1 cellular context compared by ENCODE assay signal in the genomic region with DNA sequence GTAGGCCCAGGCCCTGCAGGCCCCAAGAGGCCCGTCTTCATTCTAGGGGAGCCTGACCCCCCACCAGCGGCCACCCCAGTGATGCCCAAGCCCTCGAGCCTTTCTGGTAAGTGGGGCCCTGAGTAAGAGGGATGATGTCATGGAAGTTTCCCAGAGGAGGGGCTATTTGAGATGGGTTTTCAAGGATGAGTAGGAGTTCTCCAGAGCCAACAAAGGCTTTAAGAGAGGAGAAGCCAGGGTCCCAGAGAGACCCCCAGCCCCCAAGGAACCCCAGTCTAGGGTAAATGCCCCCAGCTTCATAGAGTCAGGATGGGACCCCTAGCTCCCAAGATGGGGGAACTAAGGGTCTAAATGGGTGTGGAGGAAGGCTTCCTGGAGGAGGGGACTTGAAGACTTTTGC.
A peak's percentile ranks its signal among the peaks of the same experiment; 100 is the strongest.
TF ChIP-seq lines count a peak whose summit lies in the region.

No MANE protein-coding gene starts in this region.

TF ChIP-seq in HepG2, 621 proteins besides CTCF, POLR2A, EP300 and RAD21:
- TF ChIP-seq ATF7 (IDR thresholded peaks at IDR 0.05) (peak; percentile 49), ATF7 (CRISPR knock-in tag; IDR thresholded peaks at IDR 0.05) (no peak), TBP (CRISPR knock-in tag; IDR thresholded peaks at IDR 0.05) (no peak)
